Comparison of ENCODE assay signal across 22 cellular contexts in the genomic region with DNA sequence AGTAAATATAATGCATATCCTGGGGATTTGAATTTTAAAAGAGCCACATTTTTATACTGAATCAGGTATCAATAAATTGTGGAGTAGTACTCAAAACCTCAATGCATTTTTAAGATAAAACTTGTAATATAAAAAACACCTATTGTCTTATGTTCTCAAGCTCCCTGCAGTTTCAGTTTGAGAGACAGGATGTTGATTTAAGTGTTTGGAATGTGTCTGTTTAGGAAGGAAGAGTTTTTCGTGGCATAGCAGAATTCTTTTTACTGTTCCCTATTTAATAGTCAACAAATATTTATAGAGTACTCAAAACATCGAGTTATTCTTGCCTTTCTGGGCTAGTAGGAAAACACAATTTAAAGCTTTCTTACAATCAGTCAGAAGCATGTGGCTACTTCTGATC.
DNase-seq lines count a peak whose midpoint lies in the region; ATAC-seq and TF ChIP-seq lines count a peak whose summit lies in the region.
"Had no signal": no experiment of that assay in that cellular context is flagged by ENCODE, and none has a peak within 500 bp of the region (broad histone marks: within the 10 kb centered on the region; RNA-seq: fewer than 3 reads in every experiment).

No MANE protein-coding gene starts in this region.

- no peaks in the 10 kb centered on the region for H3K4me1 ChIP-seq in SK-N-SH (ENCODE audit: control insufficient read depth in 1 of 2, insufficient read depth in 2 of 2, low read depth in 1 of 2, low read length in 1 of 2)
- H3K4me1 ChIP-seq: BLaER1, body of pancreas, prostate gland had no signal

- ATAC-seq in SK-N-SH treated with all-trans-retinoic acid at 6 μM for 48 hours (no peak), HG03095 (IDR thresholded peaks at IDR 0.05; ENCODE audit: unreplicated experiment) (no peak)
- ATAC-seq: body of pancreas, Right ventricle myocardium inferior had no signal

- H3K27ac ChIP-seq in SK-N-SH (ENCODE audit: low read depth in 2 of 2, low read length in 1 of 2) (no peak overlapping the region), brain microvascular endothelial cell (no peak overlapping the region), RWPE1 (no peak overlapping the region)
- H3K27ac ChIP-seq: BLaER1, body of pancreas, hepatocyte, prostate gland, thoracic aorta, VCaP had no signal

- H3K27me3 ChIP-seq in SK-N-SH (ENCODE audit: insufficient read depth) (no peaks in the 10 kb centered on the region), brain microvascular endothelial cell (replicated peaks) (no peaks in the 10 kb centered on the region)
- H3K27me3 ChIP-seq: BLaER1, body of pancreas, hepatocyte had no signal

- peak overlapping the region; percentile 56; the same call in 1 of the 2 replicates for H2AFZ ChIP-seq in SK-N-SH (ENCODE audit: low read depth)
- H2AFZ ChIP-seq: hepatocyte had no signal

- CTCF ChIA-PET in SK-N-SH (lab: Yijun Ruan, JAX): no interaction called here
- CTCF ChIA-PET in RWPE1 (lab: Yijun Ruan, JAX): no interaction called here

- no peak for TF ChIP-seq RAD21 in SK-N-SH (IDR thresholded peaks at IDR 0.05; ENCODE audit: low read length)

- DNase-seq in SK-N-SH: no peak
- DNase-seq in brain microvascular endothelial cell: peak; percentile 5
- DNase-seq in foreskin melanocyte: peak; percentile 20
- no peak for DNase-seq in HPDE6-E6E7 (ENCODE audit: extremely low spot score)
- no peak for DNase-seq in RWPE1 (ENCODE audit: low spot score)
- no peak for DNase-seq in activated CD4-positive, alpha-beta T cell treated with anti-CD3 and anti-CD28 coated beads for 4 hours
- DNase-seq: activated CD4-positive, alpha-beta memory T cell treated with anti-CD3 and anti-CD28 coated beads for 36 hours; activated naive CD4-positive, alpha-beta T cell treated with anti-CD3 and anti-CD28 coated beads for 36 hours; activated T-cell treated with anti-CD3 and anti-CD28 coated beads, Interleukin-2, amount 50 U/mL, for 1 hour; body of pancreas; GF-D8; NCI-H1694 treated with DMSO at 0.1 percent for 48 hours; NCI-H345; small intestine had no signal

- 0% methylated on average over 2 of the region's 2 CpGs for WGBS in SK-N-SH (ENCODE audit: low lambda C conversion rate)

- TF ChIP-seq EP300 in SK-N-SH (IDR thresholded peaks at IDR 0.05; ENCODE audit: borderline replicate concordance in 1 of 2, low read depth in 1 of 2, low read length in 1 of 2): no peak

- H3K36me3 ChIP-seq in SK-N-SH (replicated peaks in 1 of 2; ENCODE audit: control insufficient read depth in 1 of 2, insufficient read depth in 2 of 2, low read length in 1 of 2) (no peaks in the 10 kb centered on the region), brain microvascular endothelial cell (replicated peaks) (no peaks in the 10 kb centered on the region)
- H3K36me3 ChIP-seq: BLaER1, prostate gland, thoracic aorta had no signal

- TF ChIP-seq CTCF in SK-N-SH (IDR thresholded peaks at IDR 0.05) (no peak), brain microvascular endothelial cell (IDR thresholded peaks at IDR 0.05; ENCODE audit: low read depth, low read length, missing control alignments) (no peak), RWPE1 (conservative IDR thresholded peaks at IDR 0.05; ENCODE audit: low read depth) (no peak)

- in situ Hi-C loops in brain microvascular endothelial cell (cut with HindIII; ENCODE audit: low pct_ligation_motif_present, low sequenced_read_pairs): no loop called here

- H3K9me2 ChIP-seq in SK-N-SH: no peaks in the 10 kb centered on the region

- POLR2A ChIA-PET in SK-N-SH (lab: Yijun Ruan, JAX): no interaction called here
- POLR2A ChIA-PET in RWPE1 (lab: Yijun Ruan, JAX; ENCODE audit: low non-redundant PET): no interaction called here

- no peaks in the 10 kb centered on the region for H3F3A ChIP-seq in SK-N-SH (replicated peaks; ENCODE audit: insufficient read depth)

- H3K4me2 ChIP-seq in SK-N-SH: no peak overlapping the region
- H3K4me2 ChIP-seq: BLaER1, hepatocyte had no signal

- H3K4me3 ChIP-seq in SK-N-SH (ENCODE audit: low read depth in 2 of 2, low read length in 1 of 2) (no peak overlapping the region), brain microvascular endothelial cell (ENCODE audit: low read depth, low read length) (no peak overlapping the region)
- H3K4me3 ChIP-seq: BLaER1, body of pancreas, hepatocyte, prostate gland, thoracic aorta had no signal

- no peaks in the 10 kb centered on the region for H3K79me2 ChIP-seq in SK-N-SH (ENCODE audit: insufficient read depth)
- H3K79me2 ChIP-seq: hepatocyte had no signal

- no peaks in the 10 kb centered on the region for H4K20me1 ChIP-seq in SK-N-SH (ENCODE audit: insufficient read depth)
- H4K20me1 ChIP-seq: BLaER1 had no signal

- no peak overlapping the region for H3K9ac ChIP-seq in SK-N-SH
- H3K9ac ChIP-seq: BLaER1 had no signal

- no peaks in the 10 kb centered on the region for H3K9me3 ChIP-seq in SK-N-SH
- H3K9me3 ChIP-seq: BLaER1, body of pancreas, prostate gland, thoracic aorta had no signal

TF ChIP-seq in SK-N-SH, 30 proteins besides CTCF, POLR2A, EP300 and RAD21 (continues in another document):
- no peak for TF ChIP-seq REST (IDR thresholded peaks at IDR 0.05; ENCODE audit: low read depth, low read length)
- TF ChIP-seq NFIC (IDR thresholded peaks at IDR 0.05; ENCODE audit: borderline replicate concordance): no peak
- TF ChIP-seq GATA2 (CRISPR knock-in tag; IDR thresholded peaks at IDR 0.05): no peak
- no peak for TF ChIP-seq RXRA (IDR thresholded peaks at IDR 0.05; ENCODE audit: borderline replicate concordance, low read depth)
- TF ChIP-seq RFX5 (IDR thresholded peaks at IDR 0.05; ENCODE audit: low read length): no peak

TF ChIP-seq in SK-N-SH treated with all-trans-retinoic acid at 6 μM for 48 hours, 23 proteins besides CTCF, POLR2A, EP300 and RAD21 (continues in another document):
- TF ChIP-seq TOX (CRISPR knock-in tag; IDR thresholded peaks at IDR 0.05; ENCODE audit: borderline replicate concordance) (no peak), ZFP3 (CRISPR knock-in tag; IDR thresholded peaks at IDR 0.05) (no peak), OSR1 (CRISPR knock-in tag; IDR thresholded peaks at IDR 0.05) (no peak), POU6F1 (CRISPR knock-in tag; IDR thresholded peaks at IDR 0.05; ENCODE audit: borderline replicate concordance, low read depth) (no peak), RARB (CRISPR knock-in tag; IDR thresholded peaks at IDR 0.05) (no peak), CREB5 (CRISPR knock-in tag; IDR thresholded peaks at IDR 0.05; ENCODE audit: low read depth) (no peak), GLIS3 (CRISPR knock-in tag; IDR thresholded peaks at IDR 0.05) (no peak), ZC3H10 (CRISPR knock-in tag; IDR thresholded peaks at IDR 0.05) (no peak), ZNF70 (CRISPR knock-in tag; IDR thresholded peaks at IDR 0.05) (no peak), CSDC2 (CRISPR knock-in tag; IDR thresholded peaks at IDR 0.05) (no peak), SNAI2 (CRISPR knock-in tag; IDR thresholded peaks at IDR 0.05) (no peak), BACH2 (CRISPR knock-in tag; IDR thresholded peaks at IDR 0.05; ENCODE audit: borderline replicate concordance) (no peak), PPARA (CRISPR knock-in tag; IDR thresholded peaks at IDR 0.05; ENCODE audit: borderline replicate concordance) (no peak), ZNF565 (CRISPR knock-in tag; conservative IDR thresholded peaks at IDR 0.05; ENCODE audit: low read depth) (no peak), CSRNP3 (CRISPR knock-in tag; IDR thresholded peaks at IDR 0.05) (no peak), ZNF8 (CRISPR knock-in tag; IDR thresholded peaks at IDR 0.05) (no peak)

Comparison
In these comparisons a context has a peak if more than half of its experiments do, and no peak if none do; other contexts are left out.
1. DNase-seq: peak in brain microvascular endothelial cell (single experiment) and foreskin melanocyte (single experiment); none in SK-N-SH (single experiment), HPDE6-E6E7 (single experiment), RWPE1 (single experiment) and activated CD4-positive, alpha-beta T cell treated with anti-CD3 and anti-CD28 coated beads for 4 hours (0 of 2).